In genomic region chr21:34884346-34884929, GRCh38 we compare ENCODE assay signal across 11 cellular contexts.
DNase-seq lines count a peak whose midpoint lies in the region; ATAC-seq and TF ChIP-seq lines count a peak whose summit lies in the region.
"Had no signal": no experiment of that assay in that cellular context is flagged by ENCODE, and none has a peak within 500 bp of the region (broad histone marks: within the 10 kb centered on the region; RNA-seq: fewer than 3 reads in every experiment).

No MANE protein-coding gene starts in this region.

- POLR2A ChIA-PET in MCF 10A (lab: Yijun Ruan, JAX), result interaction anchor here (0.9 to 16.3 kb wide), 14 partner anchors 7 to 372 kb away, joined by 3 to 972 read pairs (median 71); no protein-coding TSS in a partner anchor

- H3K36me3 ChIP-seq in BLaER1 treated with 17β-estradiol and CSF1 and Interleukin-3, amounts not matched to agents 10 nM and 100 nM, result peaks cover 69 to 87% (median 82%) of the 10 kb centered on the region in 11 experiments
- H3K36me3 ChIP-seq in KOPT-K1 (ENCODE audit: insufficient read depth, low read length), result peaks cover 78% of the 10 kb centered on the region
- no peaks in the 10 kb centered on the region for H3K36me3 ChIP-seq in mucosa of stomach (ENCODE audit: control insufficient read depth, insufficient read depth, low read length)
- H3K36me3 ChIP-seq in GM23338 (ENCODE audit: insufficient read depth), result no peaks in the 10 kb centered on the region

- no peaks in the 10 kb centered on the region for H3K27me3 ChIP-seq in BLaER1 treated with 17β-estradiol and CSF1 and Interleukin-3, amounts not matched to agents 10 nM and 100 nM
- H3K27me3 ChIP-seq in mucosa of stomach (ENCODE audit: control insufficient read depth, insufficient read depth, low read length) (no peaks in the 10 kb centered on the region), GM23338 (ENCODE audit: insufficient read depth) (peaks cover 79% of the 10 kb centered on the region)

- peak overlapping the region; percentile 93 to 100 (median 98) for H3K9ac ChIP-seq in BLaER1 treated with 17β-estradiol and CSF1 and Interleukin-3, amounts not matched to agents 10 nM and 100 nM
- H3K9ac ChIP-seq in mucosa of stomach (ENCODE audit: low read length), result peak overlapping the region; percentile 94

- ATAC-seq in GM21526 (IDR thresholded peaks at IDR 0.05; ENCODE audit: low FRiP score, unreplicated experiment) (no peak), GM23338 (no peak)

- H3K9me3 ChIP-seq in BLaER1 treated with 17β-estradiol and CSF1 and Interleukin-3, amounts not matched to agents 10 nM and 100 nM (replicated peaks in 1 of 11), result peaks cover 0 to 9% (median 0%) of the 10 kb centered on the region in 11 experiments; a peak in 6 of 22 replicates
- H3K9me3 ChIP-seq in KOPT-K1 (ENCODE audit: insufficient read depth, low read length, poor library complexity, severe bottlenecking), result no peaks in the 10 kb centered on the region
- H3K9me3 ChIP-seq in mucosa of stomach (ENCODE audit: control insufficient read depth, low read length), result no peaks in the 10 kb centered on the region
- H3K9me3 ChIP-seq: sigmoid colon had no signal

- H3K27me3 Mint-ChIP-seq in MCF 10A (ENCODE audit: insufficient read depth, unreplicated experiment) (no peaks in the 10 kb centered on the region), glutamatergic neuron (ENCODE audit: unreplicated experiment) (peaks cover 14% of the 10 kb centered on the region), GM23338 (ENCODE audit: insufficient read depth, low read depth, poor library complexity) (peaks cover 58% of the 10 kb centered on the region)

- DNase-seq in MCF 10A (ENCODE audit: unreplicated experiment) (peak; percentile 27), glutamatergic neuron (no peak), GM23338 (ENCODE audit: low spot score) (no peak), G401 (ENCODE audit: low spot score) (no peak)
- DNase-seq: NCI-H2029 treated with DMSO at 0.1 percent for 48 hours, sigmoid colon had no signal

- peaks cover 21 to 57% (median 30%) of the 10 kb centered on the region in 10 experiments for H3K4me1 ChIP-seq in BLaER1 treated with 17β-estradiol and CSF1 and Interleukin-3, amounts not matched to agents 10 nM and 100 nM
- H3K4me1 ChIP-seq in mucosa of stomach (ENCODE audit: control insufficient read depth, insufficient read depth, low read length) (peaks cover 5% of the 10 kb centered on the region), GM23338 (ENCODE audit: insufficient read depth) (peaks cover 31% of the 10 kb centered on the region)

- H3K36me3 Mint-ChIP-seq in MCF 10A (ENCODE audit: insufficient read depth, unreplicated experiment) (peaks cover 26% of the 10 kb centered on the region), glutamatergic neuron (ENCODE audit: unreplicated experiment) (no peaks in the 10 kb centered on the region), GM23338 (ENCODE audit: low read depth) (no peaks in the 10 kb centered on the region; the same call in 2 of the 3 replicates)

- BruUV-seq in MCF 10A (replicated peaks; lab: Mats Ljungman, UMichigan), result no TSS peak

- H3K9me3 Mint-ChIP-seq in MCF 10A (ENCODE audit: unreplicated experiment), result no peaks in the 10 kb centered on the region
- H3K9me3 Mint-ChIP-seq in glutamatergic neuron (ENCODE audit: unreplicated experiment), result peaks cover 2% of the 10 kb centered on the region
- peaks cover 3% of the 10 kb centered on the region; the same call in 1 of the 3 replicates for H3K9me3 Mint-ChIP-seq in GM23338

- peaks cover 83 to 98% (median 89%) of the 10 kb centered on the region in 11 experiments for H4K20me1 ChIP-seq in BLaER1 treated with 17β-estradiol and CSF1 and Interleukin-3, amounts not matched to agents 10 nM and 100 nM
- peaks cover 12% of the 10 kb centered on the region for H4K20me1 ChIP-seq in GM23338 (replicated peaks; ENCODE audit: insufficient read depth)

- no peak overlapping the region for H2AFZ ChIP-seq in GM23338

- H3K4me2 ChIP-seq in BLaER1 treated with 17β-estradiol and CSF1 and Interleukin-3, amounts not matched to agents 10 nM and 100 nM, result peak overlapping the region; percentile 80 to 99 (median 88)
- no peak overlapping the region for H3K4me2 ChIP-seq in GM23338

- TF ChIP-seq CTCF in MCF 10A (IDR thresholded peaks at IDR 0.05; ENCODE audit: unreplicated experiment), result no peak
- no peak for TF ChIP-seq CTCF in glutamatergic neuron (IDR thresholded peaks at IDR 0.05; ENCODE audit: partially characterized antibody, unreplicated experiment)
- no peak for TF ChIP-seq CTCF in GM23338 (conservative IDR thresholded peaks at IDR 0.05; ENCODE audit: low read depth in 2 of 2)

- H3K4me1 Mint-ChIP-seq in MCF 10A (ENCODE audit: insufficient read depth, unreplicated experiment), result peaks cover 28% of the 10 kb centered on the region
- H3K4me1 Mint-ChIP-seq in glutamatergic neuron (ENCODE audit: low read depth, unreplicated experiment), result peaks cover 8% of the 10 kb centered on the region
- H3K4me1 Mint-ChIP-seq in GM23338, result peaks cover 24% of the 10 kb centered on the region

- H3K4me3 ChIP-seq in BLaER1 treated with 17β-estradiol and CSF1 and Interleukin-3, amounts not matched to agents 10 nM and 100 nM, result peak overlapping the region; percentile 80 to 99 (median 96)
- H3K4me3 ChIP-seq in mucosa of stomach (ENCODE audit: low read length) (peak overlapping the region; percentile 91), GM23338 (no peak overlapping the region)

- H3K4me3 Mint-ChIP-seq in MCF 10A (ENCODE audit: unreplicated experiment), result peak overlapping the region; percentile 99
- no peak overlapping the region for H3K4me3 Mint-ChIP-seq in glutamatergic neuron (ENCODE audit: unreplicated experiment)
- no peak overlapping the region for H3K4me3 Mint-ChIP-seq in GM23338

- CTCF ChIA-PET in MCF 10A (lab: Yijun Ruan, JAX), result interaction anchor here (0.5 to 7.5 kb wide), 9 partner anchors 35 to 551 kb away, joined by 3 to 78 read pairs (median 6); no protein-coding TSS in a partner anchor

- H3F3A ChIP-seq in GM23338 (replicated peaks; ENCODE audit: low read depth), result peaks cover 18% of the 10 kb centered on the region

- in situ Hi-C loops in G401 (cut with HindIII; ENCODE audit: low sequenced_read_pairs), result no loop called here

- H3K27ac Mint-ChIP-seq in MCF 10A (ENCODE audit: low read depth, unreplicated experiment) (peak overlapping the region; percentile 91), glutamatergic neuron (ENCODE audit: unreplicated experiment) (no peak overlapping the region), GM23338 (no peak overlapping the region)

- intact Hi-C loops in MCF 10A (cut with micrococcal nuclease), result loop anchor here (1.0 to 10.0 kb wide), 2 partner anchors 20 to 370 kb away; no protein-coding TSS in a partner anchor

- no peaks in the 10 kb centered on the region for H3K9me2 ChIP-seq in GM23338 (ENCODE audit: insufficient read depth)

- H3K79me2 ChIP-seq in GM23338 (replicated peaks; ENCODE audit: insufficient read depth), result no peaks in the 10 kb centered on the region

- peak overlapping the region; percentile 95 to 99 (median 98) for H3K27ac ChIP-seq in BLaER1 treated with 17β-estradiol and CSF1 and Interleukin-3, amounts not matched to agents 10 nM and 100 nM
- H3K27ac ChIP-seq in KOPT-K1 (ENCODE audit: low read depth, low read length, poor library complexity, severe bottlenecking) (peak overlapping the region; percentile 96), GM23338 (ENCODE audit: low read depth) (no peak overlapping the region)
- H3K27ac ChIP-seq: VCaP had no signal

TF ChIP-seq in GM23338, 12 proteins besides CTCF, POLR2A, EP300 and RAD21 (continues in another document):
- TF ChIP-seq EZH2phosphoT487 (IDR thresholded peaks at IDR 0.05; ENCODE audit: unreplicated experiment), result no peak
- no peak for TF ChIP-seq EZH2 (IDR thresholded peaks at IDR 0.05; ENCODE audit: low read depth, unreplicated experiment)
- TF ChIP-seq JUNB (IDR thresholded peaks at IDR 0.05; ENCODE audit: unreplicated experiment), result no peak
